8 cellular contexts compared by ENCODE assay signal in genomic region chr12:57604454-57605307, GRCh38. TPM values are rescaled to one million over a fixed set of nuclear protein-coding genes. Genes with fewer than 3 reads are reported as not detected.
DNase-seq lines count a peak whose midpoint lies in the region; ATAC-seq and TF ChIP-seq lines count a peak whose summit lies in the region.

A gene with protein sequence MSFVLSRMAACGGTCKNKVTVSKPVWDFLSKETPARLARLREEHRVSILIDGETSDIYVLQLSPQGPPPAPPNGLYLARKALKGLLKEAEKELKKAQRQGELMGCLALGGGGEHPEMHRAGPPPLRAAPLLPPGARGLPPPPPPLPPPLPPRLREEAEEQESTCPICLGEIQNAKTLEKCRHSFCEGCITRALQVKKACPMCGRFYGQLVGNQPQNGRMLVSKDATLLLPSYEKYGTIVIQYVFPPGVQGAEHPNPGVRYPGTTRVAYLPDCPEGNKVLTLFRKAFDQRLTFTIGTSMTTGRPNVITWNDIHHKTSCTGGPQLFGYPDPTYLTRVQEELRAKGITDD (plus strand): TSS chr12:57604824. CDS start chr12:57606518, 1,694 bp downstream.

- H3K4me3 ChIP-seq in duodenal mucosa (ENCODE audit: low read depth in 1 of 2, low read length in 2 of 2) (peak within 1 kb of the TSS; percentile 76 to 82), lower leg skin (ENCODE audit: low read depth, poor library complexity, severe bottlenecking) (peak within 1 kb of the TSS; percentile 15)

- H3K36me3 ChIP-seq in duodenal mucosa (ENCODE audit: control insufficient read depth in 1 of 2, insufficient read depth in 2 of 2, low read length in 2 of 2), result peaks cover 11 to 27% of the 10 kb centered on the region in 2 donors

- H3K4me1 ChIP-seq in duodenal mucosa (ENCODE audit: control insufficient read depth in 1 of 2, insufficient read depth in 2 of 2, low read length in 2 of 2), result peaks cover 12 to 17% of the 10 kb centered on the region in 2 donors

- no peak for TF ChIP-seq CTCF in lower leg skin (IDR thresholded peaks at IDR 0.05)

- intact Hi-C loops in T-helper 2 cell treated with Interferon-gamma antibody and Interleukin-4, amounts not matched to agents 100 ng/mL and 5 ng/mL, for 36 hours (cut with micrococcal nuclease), result no loop called here
- intact Hi-C loops in lower leg skin (cut with DNase I; ENCODE audit: low total_unique reads), result no loop called here

- 2 to 4% methylated on average over 22 to 36 of the region's 52 CpGs for WGBS in lower leg skin, 2 donors

- H3K27me3 ChIP-seq in duodenal mucosa (ENCODE audit: control insufficient read depth in 1 of 2, insufficient read depth in 2 of 2, low read length in 2 of 2), result peaks cover 3 to 9% of the 10 kb centered on the region in 2 donors

- peak; percentile 9 for TF ChIP-seq POLR2A in GM10847 (IDR thresholded peaks at IDR 0.05; ENCODE audit: extremely low read depth, insufficient read length)
- no peak for TF ChIP-seq POLR2A in lower leg skin (IDR thresholded peaks at IDR 0.05)

- H3K9ac ChIP-seq in duodenal mucosa (ENCODE audit: low read depth in 1 of 2, low read length in 2 of 2), result peak within 1 kb of the TSS; percentile 57 to 70

- no peaks in the 10 kb centered on the region for H3K9me3 ChIP-seq in duodenal mucosa (ENCODE audit: control insufficient read depth in 1 of 2, low read length in 2 of 2)

- peak within 1 kb of the TSS; percentile 56 for H3K27ac ChIP-seq in duodenal mucosa (ENCODE audit: low read depth, low read length)

- DNase-seq in lower leg skin (ENCODE audit: low spot score in 2 of 2), result peak in 1 of 2 donors; percentile 92
- DNase-seq in stimulated activated naive CD4-positive, alpha-beta T cell treated with Interleukin-2 at 50 U/mL for 16 hours (lab: John Stamatoyannopoulos, UW), result peak; percentile 28
- no peak for DNase-seq in KG1 (lab: John Stamatoyannopoulos, UW)
- no peak for DNase-seq in GF-D8 (lab: John Stamatoyannopoulos, UW)

- peak; percentile 64 for ATAC-seq in HG03354 (IDR thresholded peaks at IDR 0.05; ENCODE audit: poor library complexity, severe bottlenecking, unreplicated experiment)

RNA-seq across cellular contexts. Expression of the gene that starts here (rescaled TPM):
- total RNA-seq in T-helper 2 cell treated with Interferon-gamma antibody and Interleukin-4, amounts not matched to agents 100 ng/mL and 5 ng/mL, for 36 hours, result 18.1 and 19.1 TPM in 2 replicates
- 10 to 100 TPM in 2 of 4 donors, 1 to 10 TPM in 2; 6.1 to 17.4 (median 11.4) TPM for total RNA-seq in lower leg skin
